In genomic region chr1:145879775-145880174, GRCh38 we compare ENCODE assay signal across 13 cellular contexts. TPM values are rescaled to one million over a fixed set of nuclear protein-coding genes. Genes with fewer than 3 reads are reported as not detected.
DNase-seq lines count a peak whose midpoint lies in the region; ATAC-seq and TF ChIP-seq lines count a peak whose summit lies in the region.
"Had no signal": no experiment of that assay in that cellular context is flagged by ENCODE, and none has a peak within 500 bp of the region (broad histone marks: within the 10 kb centered on the region; RNA-seq: fewer than 3 reads in every experiment).

No MANE protein-coding gene starts in this region.

- ATAC-seq in IMR-90 (ENCODE audit: low read depth): no peak
- ATAC-seq in effector memory CD8-positive, alpha-beta T cell (replicated peaks): no peak

- in situ Hi-C loops in IMR-90 (cut with MboI; ENCODE audit: low sequenced_read_pairs): no loop called here

- intact Hi-C loops in IMR-90 (cut with micrococcal nuclease): no loop called here

- no peak for DNase-seq in IMR-90
- DNase-seq in NCI-H2029 treated with DMSO at 0.1 percent for 48 hours (lab: John Stamatoyannopoulos, UW): peak; percentile 84
- DNase-seq in OCI-M1 (lab: John Stamatoyannopoulos, UW): peak; percentile 93
- no peak for DNase-seq in mesothelial cell of epicardium (ENCODE audit: low spot score in 2 of 2, unreplicated experiment in 2 of 2)
- DNase-seq in effector memory CD8-positive, alpha-beta T cell: no peak
- no peak for DNase-seq in NCI-H226
- no peak for DNase-seq in dermis blood vessel endothelial cell
- DNase-seq: activated CD4-positive, alpha-beta T cell treated with anti-CD3 and anti-CD28 coated beads, Interleukin-2, amount 50 U/mL, for 4 hours; activated effector memory CD4-positive, alpha-beta T cell treated with anti-CD3 and anti-CD28 coated beads, Interleukin-2, amount 50 U/mL, for 16 hours; KG1; left lung had no signal

- no peak overlapping the region for H2BK20ac ChIP-seq in IMR-90 (ENCODE audit: low read depth, low read length)

- H3K4me1 Mint-ChIP-seq in mesothelial cell of epicardium: peaks cover 14% of the 10 kb centered on the region
- peaks cover 2% of the 10 kb centered on the region in 2 donors for H3K4me1 Mint-ChIP-seq in effector memory CD8-positive, alpha-beta T cell (ENCODE audit: low read depth in 2 of 2)

- H3K18ac ChIP-seq in IMR-90 (ENCODE audit: low read depth, low read length): no peak overlapping the region

- H3K36me3 Mint-ChIP-seq in mesothelial cell of epicardium: no peaks in the 10 kb centered on the region
- no peaks in the 10 kb centered on the region for H3K36me3 Mint-ChIP-seq in effector memory CD8-positive, alpha-beta T cell (ENCODE audit: insufficient read depth)

- H2AFZ ChIP-seq in IMR-90 (replicated peaks; ENCODE audit: low read length, poor library complexity): peak overlapping the region; percentile 15

- dilution Hi-C loops in IMR-90 (cut with HindIII; ENCODE audit: low sequenced_read_pairs, unreplicated experiment): no loop called here

- H4K20me1 ChIP-seq in IMR-90 (ENCODE audit: insufficient read depth, low read length): no peaks in the 10 kb centered on the region

- no peak overlapping the region for H3K4me3 ChIP-seq in IMR-90 (ENCODE audit: insufficient read depth, low read depth, low read length)
- H3K4me3 ChIP-seq: left lung had no signal

- no peak overlapping the region for H4K8ac ChIP-seq in IMR-90 (ENCODE audit: low read depth in 2 of 2, low read length in 2 of 2)

- H3K14ac ChIP-seq in IMR-90 (replicated peaks; ENCODE audit: low read depth, low read length): no peak overlapping the region

- H2BK120ac ChIP-seq in IMR-90 (ENCODE audit: low read depth, low read length): no peak overlapping the region

- H3K4me1 ChIP-seq in IMR-90 (ENCODE audit: control insufficient read depth, insufficient read depth, low read length): peaks cover 2% of the 10 kb centered on the region; the same call in 1 of the 2 replicates
- H3K4me1 ChIP-seq: left lung had no signal

- WGBS in IMR-90 (ENCODE audit: extremely low coverage in 2 of 2, insufficient read length in 1 of 2), 2 experiments: no CpG with 5 or more reads among the region's 5 CpGs

- peaks cover 5% of the 10 kb centered on the region; the same call in 1 of the 2 replicates for H3K27me3 ChIP-seq in IMR-90 (ENCODE audit: control insufficient read depth, insufficient read depth, low read length)

- H4K91ac ChIP-seq in IMR-90 (ENCODE audit: insufficient read depth, low read depth, low read length): no peak overlapping the region

- H3K36me3 ChIP-seq in IMR-90 (ENCODE audit: control insufficient read depth, insufficient read depth, low read length): no peaks in the 10 kb centered on the region
- H3K36me3 ChIP-seq: left lung had no signal

- no peak for TF ChIP-seq RAD21 in IMR-90 (IDR thresholded peaks at IDR 0.05; ENCODE audit: low read length)

- H4K5ac ChIP-seq in IMR-90 (ENCODE audit: low read depth, low read length): no peak overlapping the region

- TF ChIP-seq POLR2A in IMR-90 (IDR thresholded peaks at IDR 0.05; ENCODE audit: low read depth, low read length): no peak

- H3K4me3 Mint-ChIP-seq in mesothelial cell of epicardium: no peak overlapping the region
- no peak overlapping the region for H3K4me3 Mint-ChIP-seq in effector memory CD8-positive, alpha-beta T cell

- no peaks in the 10 kb centered on the region for H3K9me1 ChIP-seq in IMR-90 (ENCODE audit: insufficient read depth, low read length)

- TF ChIP-seq CTCF in IMR-90 (conservative IDR thresholded peaks at IDR 0.05; ENCODE audit: low read depth, low read length): no peak
- TF ChIP-seq CTCF in mesothelial cell of epicardium (IDR thresholded peaks at IDR 0.05; ENCODE audit: unreplicated experiment): no peak

- no peaks in the 10 kb centered on the region for H3K9me3 Mint-ChIP-seq in mesothelial cell of epicardium
- H3K9me3 Mint-ChIP-seq in effector memory CD8-positive, alpha-beta T cell: no peaks in the 10 kb centered on the region

- peaks cover 36% of the 10 kb centered on the region for H3K27me3 Mint-ChIP-seq in mesothelial cell of epicardium (ENCODE audit: low read depth)
- peaks cover 14 to 51% of the 10 kb centered on the region in 2 donors for H3K27me3 Mint-ChIP-seq in effector memory CD8-positive, alpha-beta T cell

- H3K4ac ChIP-seq in IMR-90 (ENCODE audit: low read depth, low read length): no peak overlapping the region

- no peak overlapping the region for H3K4me2 ChIP-seq in IMR-90 (ENCODE audit: low read depth, low read length)

- no peaks in the 10 kb centered on the region for H3K9me3 ChIP-seq in IMR-90 (ENCODE audit: control insufficient read depth, insufficient read depth, low read length)
- H3K9me3 ChIP-seq: left lung had no signal

- POLR2A ChIA-PET in IMR-90 (lab: Charles Lee; ENCODE audit: unreplicated experiment): no interaction called here

- peak overlapping the region; percentile 58 for H2AK9ac ChIP-seq in IMR-90 (replicated peaks; ENCODE audit: low read depth, low read length, poor library complexity)

- H3K9ac ChIP-seq in IMR-90 (ENCODE audit: low read depth, low read length): no peak overlapping the region

- no peak overlapping the region for H2BK15ac ChIP-seq in IMR-90 (ENCODE audit: low read depth, low read length)

- CTCF ChIA-PET in IMR-90 (lab: Yijun Ruan, JAX): interaction anchor here (0.9 to 1.8 kb wide), 2 partner anchors 12 to 34 kb away, joined by 3 to 6 read pairs; partner anchors contain the start of gene NUDT17

- no TSS peak for BruUV-seq in IMR-90 (replicated peaks; lab: Mats Ljungman, UMichigan)

- no peak overlapping the region for H2BK5ac ChIP-seq in IMR-90 (ENCODE audit: low read depth, low read length, poor library complexity, severe bottlenecking)

- no peak overlapping the region for H2AK5ac ChIP-seq in IMR-90 (ENCODE audit: low read depth, low read length)

- no peaks in the 10 kb centered on the region for H3K79me1 ChIP-seq in IMR-90 (ENCODE audit: low read depth in 1 of 2, low read length in 2 of 2)

- H3K27ac Mint-ChIP-seq in mesothelial cell of epicardium: peak overlapping the region; percentile 37
- no peak overlapping the region for H3K27ac Mint-ChIP-seq in effector memory CD8-positive, alpha-beta T cell

- H3K27ac ChIP-seq in IMR-90 (ENCODE audit: insufficient read depth, low read length): no peak overlapping the region
- H3K27ac ChIP-seq: C4-2B, left lung had no signal

- H3K56ac ChIP-seq in IMR-90 (ENCODE audit: extremely low read depth, insufficient read depth, low read length): no peak overlapping the region

- no peak overlapping the region for H3K23ac ChIP-seq in IMR-90 (ENCODE audit: low read depth, low read length)

TF ChIP-seq in IMR-90, 13 proteins besides CTCF, POLR2A, EP300 and RAD21 (continues in another document):
- TF ChIP-seq MAZ (IDR thresholded peaks at IDR 0.05; ENCODE audit: borderline replicate concordance, low read depth, low read length) (no peak), MXI1 (IDR thresholded peaks at IDR 0.05; ENCODE audit: borderline replicate concordance, low read depth, low read length) (no peak), RCOR1 (IDR thresholded peaks at IDR 0.05; ENCODE audit: insufficient replicate concordance, low read length) (no peak)
- TF ChIP-seq, protein P1, sequence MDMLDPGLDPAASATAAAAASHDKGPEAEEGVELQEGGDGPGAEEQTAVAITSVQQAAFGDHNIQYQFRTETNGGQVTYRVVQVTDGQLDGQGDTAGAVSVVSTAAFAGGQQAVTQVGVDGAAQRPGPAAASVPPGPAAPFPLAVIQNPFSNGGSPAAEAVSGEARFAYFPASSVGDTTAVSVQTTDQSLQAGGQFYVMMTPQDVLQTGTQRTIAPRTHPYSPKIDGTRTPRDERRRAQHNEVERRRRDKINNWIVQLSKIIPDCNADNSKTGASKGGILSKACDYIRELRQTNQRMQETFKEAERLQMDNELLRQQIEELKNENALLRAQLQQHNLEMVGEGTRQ (IDR thresholded peaks at IDR 0.05; ENCODE audit: low read depth, low read length): no peak

RNA-seq across cellular contexts. Expression of gene ANKRD35, which starts 5.9 kb away (rescaled TPM):
- total RNA-seq in IMR-90 (2012; rRNA removed): 0.90 and 1.1 TPM in 2 replicates
- 2.4 TPM in 2 replicates for polyA plus RNA-seq in IMR-90 (2012; rRNA removed)
- 2.4 and 2.5 TPM in 2 replicates for polyA plus RNA-seq in IMR-90 (2012; cell fraction: cytosol; rRNA removed)
- polyA plus RNA-seq in IMR-90 (2012; cell fraction: nucleus; rRNA removed; ENCODE audit: low replicate concordance): 0.97 and 1.2 TPM in 2 replicates
- 0.40 to 0.61 TPM (median 0.58 TPM) in 3 replicates for total RNA-seq in mesothelial cell of epicardium
- 0.09 and 0.17 TPM in 2 replicates for total RNA-seq in dermis blood vessel endothelial cell
- polyA plus RNA-seq: neural cell had no signal

RNA-seq across cellular contexts. Expression of gene PIAS3, which starts 20.9 kb away (rescaled TPM):
- total RNA-seq in IMR-90 (2012; rRNA removed) (10.8 and 11.1 TPM in 2 replicates), mesothelial cell of epicardium (57.6 to 62.6 TPM (median 62.0 TPM) in 3 replicates), dermis blood vessel endothelial cell (6.1 and 10.7 TPM in 2 replicates)
- polyA plus RNA-seq in IMR-90 (2012; rRNA removed): 52.9 and 53.7 TPM in 2 replicates
- polyA plus RNA-seq in IMR-90 (2012; cell fraction: cytosol; rRNA removed): 29.7 and 45.1 TPM in 2 replicates
- 173 and 179 TPM in 2 replicates for polyA plus RNA-seq in IMR-90 (2012; cell fraction: nucleus; rRNA removed; ENCODE audit: low replicate concordance)

RNA-seq across cellular contexts. Expression of gene ITGA10, which starts 30.1 kb away (rescaled TPM):
- total RNA-seq in IMR-90 (2012; rRNA removed): 0.83 and 0.90 TPM in 2 replicates
- 1.3 TPM in 2 replicates for polyA plus RNA-seq in IMR-90 (2012; rRNA removed)
- 0.40 and 0.43 TPM in 2 replicates for polyA plus RNA-seq in IMR-90 (2012; cell fraction: cytosol; rRNA removed)
- polyA plus RNA-seq in IMR-90 (2012; cell fraction: nucleus; rRNA removed; ENCODE audit: low replicate concordance): 5.5 and 8.1 TPM in 2 replicates
- 0.38 to 0.60 TPM (median 0.59 TPM) in 3 replicates for total RNA-seq in mesothelial cell of epicardium
- total RNA-seq in dermis blood vessel endothelial cell: 3.9 and 4.6 TPM in 2 replicates

RNA-seq across cellular contexts. Expression of gene NUDT17, which starts 34.3 kb away (rescaled TPM):
- total RNA-seq in IMR-90 (2012; rRNA removed): 2.3 and 2.8 TPM in 2 replicates
- 1.6 and 2.8 TPM in 2 replicates for polyA plus RNA-seq in IMR-90 (2012; rRNA removed)
- polyA plus RNA-seq in IMR-90 (2012; cell fraction: cytosol; rRNA removed): 2.3 and 2.5 TPM in 2 replicates
- 5.6 and 6.7 TPM in 2 replicates for polyA plus RNA-seq in IMR-90 (2012; cell fraction: nucleus; rRNA removed; ENCODE audit: low replicate concordance)
- 4.7 to 5.4 TPM (median 5.3 TPM) in 3 replicates for total RNA-seq in mesothelial cell of epicardium
- 2.4 TPM in 2 replicates for total RNA-seq in dermis blood vessel endothelial cell

RNA-seq across cellular contexts. Expression of gene PEX11B, which starts 38.7 kb away (rescaled TPM):
- total RNA-seq in IMR-90 (2012; rRNA removed) (15.4 and 19.7 TPM in 2 replicates), mesothelial cell of epicardium (26.8 to 27.2 TPM (median 26.9 TPM) in 3 replicates), dermis blood vessel endothelial cell (34.0 and 41.4 TPM in 2 replicates)
- polyA plus RNA-seq in IMR-90 (2012; rRNA removed): 22.5 and 24.3 TPM in 2 replicates
- 16.2 and 17.8 TPM in 2 replicates for polyA plus RNA-seq in IMR-90 (2012; cell fraction: cytosol; rRNA removed)
- polyA plus RNA-seq in IMR-90 (2012; cell fraction: nucleus; rRNA removed; ENCODE audit: low replicate concordance): 11.0 and 16.5 TPM in 2 replicates

Comparison
In these comparisons a context has a peak if more than half of its experiments do, and no peak if none do; other contexts are left out.
1. DNase-seq: peak in NCI-H2029 treated with DMSO at 0.1 percent for 48 hours (single experiment) and OCI-M1 (single experiment); none in IMR-90 (single experiment), mesothelial cell of epicardium (0 of 2), effector memory CD8-positive, alpha-beta T cell (0 of 3), NCI-H226 (single experiment) and dermis blood vessel endothelial cell (single experiment).